8 cellular contexts compared by ENCODE assay signal in genomic region chr5:73120222-73121108, GRCh38. TPM values are rescaled to one million over a fixed set of nuclear protein-coding genes. Genes with fewer than 3 reads are reported as not detected.
DNase-seq lines count a peak whose midpoint lies in the region; ATAC-seq, FAIRE-seq and TF ChIP-seq lines count a peak whose summit lies in the region.

TSS of gene TMEM171 (plus strand) at chr5:73120575. CDS start at chr5:73123374, 2,799 bp downstream.

- H3K9ac ChIP-seq in skeletal muscle tissue (ENCODE audit: low read depth in 1 of 3, low read length in 3 of 3) = peak within 1 kb of the TSS; percentile 55 to 90 (median 63)

- H3K9me3 Mint-ChIP-seq in MCF 10A (ENCODE audit: unreplicated experiment) = no peaks in the 10 kb centered on the region

- peak within 1 kb of the TSS; percentile 45 for H3K4me3 ChIP-seq in A549
- peak within 1 kb of the TSS; percentile 72 to 78 (median 73) for H3K4me3 ChIP-seq in skeletal muscle tissue (ENCODE audit: low read length in 3 of 3)

- H3K4me3 Mint-ChIP-seq in MCF 10A (ENCODE audit: unreplicated experiment) = peak within 1 kb of the TSS; percentile 50

- peaks cover 12% of the 10 kb centered on the region for H3K4me1 Mint-ChIP-seq in MCF 10A (ENCODE audit: insufficient read depth, unreplicated experiment)

- no peaks in the 10 kb centered on the region for H3K36me3 Mint-ChIP-seq in MCF 10A (ENCODE audit: insufficient read depth, unreplicated experiment)

- POLR2A ChIA-PET in A549 (lab: Yijun Ruan, JAX) = no interaction called here
- POLR2A ChIA-PET in MCF 10A (lab: Yijun Ruan, JAX) = interaction anchor here (0.6 to 0.9 kb wide), 2 partner anchors 9 to 679 kb away, joined by 3 to 4 read pairs; no protein-coding TSS in a partner anchor

- CTCF ChIA-PET in A549 (lab: Yijun Ruan, JAX) (interaction anchor here (0.9 to 2.2 kb wide), 4 partner anchors 13 to 331 kb away, joined by 3 to 7 read pairs (median 4); no protein-coding TSS in a partner anchor), MCF 10A (lab: Yijun Ruan, JAX) (no interaction called here)

- no peak within 1 kb of the TSS for H3K27ac Mint-ChIP-seq in MCF 10A (ENCODE audit: low read depth, unreplicated experiment)

- no peak for TF ChIP-seq EP300 in A549 (IDR thresholded peaks at IDR 0.05)

- ATAC-seq in A549 = peak; percentile 75 to 90
- ATAC-seq in HG02759 (IDR thresholded peaks at IDR 0.05; ENCODE audit: unreplicated experiment) = no peak
- ATAC-seq in GM19463 (IDR thresholded peaks at IDR 0.05; ENCODE audit: unreplicated experiment) = no peak

- no peaks in the 10 kb centered on the region for H3K27me3 Mint-ChIP-seq in MCF 10A (ENCODE audit: insufficient read depth, unreplicated experiment)

- peaks cover 0 to 2% (median 0%) of the 10 kb centered on the region in 3 donors for H3K27me3 ChIP-seq in skeletal muscle tissue (ENCODE audit: control insufficient read depth in 3 of 3, insufficient read depth in 3 of 3, low read length in 3 of 3)

- intact Hi-C loops in MCF 10A (cut with micrococcal nuclease) = no loop called here

- H3K27ac ChIP-seq in A549 (peak within 1 kb of the TSS; percentile 66 to 90), skeletal muscle tissue (ENCODE audit: low read depth, low read length) (peak within 1 kb of the TSS; percentile 73)

- TF ChIP-seq CTCF in A549 (IDR thresholded peaks at IDR 0.05) (no peak), MCF 10A (IDR thresholded peaks at IDR 0.05; ENCODE audit: unreplicated experiment) (no peak)

- no peak for FAIRE-seq in A549 (lab: Jason Lieb, UNC)

- H3K4me2 ChIP-seq in A549 = peak within 1 kb of the TSS; percentile 92

- 2% methylated on average over 41 of the region's 94 CpGs for WGBS in A549 (ENCODE audit: missing lambda C conversion rate)

- peaks cover 0 to 2% (median 0%) of the 10 kb centered on the region in 3 donors for H3K36me3 ChIP-seq in skeletal muscle tissue (ENCODE audit: control insufficient read depth in 3 of 3, insufficient read depth in 3 of 3, low read length in 3 of 3)

- TF ChIP-seq POLR2A in A549 (IDR thresholded peaks at IDR 0.05; ENCODE audit: low read length) = peak; percentile 60; the same call in 1 of the 2 replicates

- DNase-seq in A549 (ENCODE audit: low read depth in 1 of 2, low spot score in 1 of 2) (peak; percentile 36 to 54), HPDE6-E6E7 (ENCODE audit: extremely low spot score) (peak; percentile 53), MCF 10A (ENCODE audit: unreplicated experiment) (peak; percentile 66), iris pigment epithelial cell (ENCODE audit: low read depth) (peak; percentile 39), Ammon's horn (ENCODE audit: low spot score) (no peak)

- TF ChIP-seq RAD21 in A549 (conservative IDR thresholded peaks at IDR 0.05 in 1 of 2, IDR thresholded peaks at IDR 0.05 in 1 of 2) = no peak; a peak in 1 of 5 replicates

- H3K4me1 ChIP-seq in A549 (peaks cover 27% of the 10 kb centered on the region), skeletal muscle tissue (ENCODE audit: control insufficient read depth in 3 of 3, insufficient read depth in 3 of 3, low read length in 3 of 3) (peaks cover 3 to 15% (median 14%) of the 10 kb centered on the region in 3 donors)

- BruUV-seq in MCF 10A (replicated peaks; lab: Mats Ljungman, UMichigan) = no TSS peak

- H3K9me3 ChIP-seq in A549 (no peaks in the 10 kb centered on the region), skeletal muscle tissue (ENCODE audit: control insufficient read depth in 3 of 3, low read length in 3 of 3) (peaks cover 0 to 3% (median 0%) of the 10 kb centered on the region in 3 donors)

TF ChIP-seq in A549, 52 proteins besides CTCF, POLR2A, EP300 and RAD21:
- TF ChIP-seq KDM5A (IDR thresholded peaks at IDR 0.05) (no peak), HOXB5 (CRISPR knock-in tag; IDR thresholded peaks at IDR 0.05) (no peak), JUN (IDR thresholded peaks at IDR 0.05) (peak in 1 of 2 experiments; percentile 40; a peak in 1 of 5 replicates), MAX (IDR thresholded peaks at IDR 0.05) (peak; percentile 53; the same call in 1 of the 2 replicates)
TF ChIP-seq in A549: peak in this region for 2.

RNA-seq across cellular contexts. Expression of gene TMEM171, which starts in this region (rescaled TPM):
- polyA plus RNA-seq in A549 (2011; rRNA removed) (1.5 and 1.7 TPM in 2 replicates), A549 (2017; fragmentation: RNase III; extraction: RNeasy Plus Mini Kit Qiagen cat#74134 plus additional on column Dnase treatment) (4.9 to 9.0 TPM (median 6.7 TPM) in 3 replicates)
- polyA plus RNA-seq in A549 (2012; cell fraction: cytosol; rRNA removed) = 2.7 and 3.4 TPM in 2 replicates
- polyA plus RNA-seq in A549 (2012; cell fraction: nucleus; rRNA removed) = 2.9 and 3.8 TPM in 2 replicates
- 0.45 and 0.68 TPM in 2 replicates for polyA minus RNA-seq in A549 (2011; rRNA and poly(A)+ RNA removed)
- total RNA-seq in MCF 10A (2022) (0.42 and 0.75 TPM in 2 replicates), skeletal muscle tissue (not detected)

Comparison
In these comparisons a context has a peak if more than half of its experiments do, and no peak if none do; other contexts are left out.
1. Peak in DNase-seq in MCF 10A; RNA of the gene not detected or under 1 TPM.
2. ATAC-seq: peak in A549 (2 of 2); none in HG02759 (single experiment) and GM19463 (single experiment).